7 cellular contexts compared by ENCODE assay signal in the genomic region with DNA sequence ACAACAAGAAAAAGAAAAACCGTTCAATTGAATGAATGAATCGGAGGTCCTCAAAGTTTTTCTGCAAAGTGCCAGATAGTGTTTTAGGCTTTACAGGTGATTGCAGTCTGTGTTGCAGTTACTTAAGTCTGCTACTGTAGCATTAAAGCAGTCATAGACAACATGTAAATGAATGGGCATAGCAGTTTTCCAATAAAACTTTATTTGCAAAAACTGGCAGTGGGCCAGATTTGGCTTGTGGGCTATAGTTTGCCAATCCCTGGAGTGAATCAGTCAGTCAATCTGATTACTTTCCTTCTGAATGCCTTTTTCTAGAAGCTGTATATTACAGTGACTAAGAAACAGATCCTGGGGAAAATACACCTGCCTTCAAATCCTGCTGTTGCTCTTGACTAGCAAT.
"Had no signal": no experiment of that assay in that cellular context is flagged by ENCODE, and none has a peak within 500 bp of the region (broad histone marks: within the 10 kb centered on the region; RNA-seq: fewer than 3 reads in every experiment).

No MANE protein-coding gene starts in this region.

- H3K4me2 ChIP-seq: GM23338 had no signal

- H3K27ac Mint-ChIP-seq: GM23338, HFFc6 had no signal

- ATAC-seq: GM23338, HCT116 had no signal

- H2AFZ ChIP-seq: GM23338 had no signal

- DNase-seq: H7, HFFc6, IMR-90 had no signal

- H3K9me3 Mint-ChIP-seq: GM23338 had no signal

- H3K36me3 ChIP-seq: HAP-1 had no signal

- H3K9me3 ChIP-seq: HAP-1 had no signal

- H3K4me3 ChIP-seq: GM23338, HAP-1 had no signal

- H3K4me3 Mint-ChIP-seq: GM23338, HFFc6 had no signal

- H3K27ac ChIP-seq: HL-60 had no signal
